ENCODE assay signal across 20 cellular contexts in the genomic region with DNA sequence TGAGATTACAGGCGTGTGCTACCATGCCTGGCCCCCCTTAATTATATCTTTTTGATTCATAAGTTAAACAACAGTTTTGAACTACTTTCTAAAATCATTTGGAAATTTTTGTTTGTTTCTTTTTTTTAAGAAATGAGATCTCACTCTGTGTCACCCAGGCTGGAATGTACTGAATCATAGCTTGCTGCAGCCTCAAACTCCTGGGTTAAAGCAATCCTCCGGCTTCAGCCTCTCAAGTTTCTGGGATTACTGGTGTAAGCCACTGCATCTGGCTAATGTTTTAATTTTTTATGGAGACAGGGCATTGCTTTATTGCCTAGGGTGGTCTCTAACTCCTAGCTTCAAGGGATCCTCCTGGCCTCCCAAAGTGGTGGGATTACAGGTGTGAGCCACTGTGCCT.
DNase-seq lines count a peak whose midpoint lies in the region; ATAC-seq and TF ChIP-seq lines count a peak whose summit lies in the region.
"Had no signal": no experiment of that assay in that cellular context is flagged by ENCODE, and none has a peak within 500 bp of the region (broad histone marks: within the 10 kb centered on the region; RNA-seq: fewer than 3 reads in every experiment).

No MANE protein-coding gene starts in this region.

- ATAC-seq in activated naive CD8-positive, alpha-beta T cell treated with anti-CD3 and anti-CD28 coated beads, Interleukin-2, amount 10 ng/mL, durations not matched to agents 7 days and 5 days (ENCODE audit: low read depth), result no peak
- ATAC-seq in HG02840 (IDR thresholded peaks at IDR 0.05; ENCODE audit: low FRiP score, unreplicated experiment), result no peak

- no peak for DNase-seq in activated naive CD8-positive, alpha-beta T cell treated with anti-CD3 and anti-CD28 coated beads, Interleukin-2, amount 10 ng/mL, durations not matched to agents 7 days and 5 days
- DNase-seq in activated naive CD8-positive, alpha-beta T cell treated with anti-CD3 and anti-CD28 coated beads for 36 hours, result no peak
- DNase-seq in RPMI7951 (ENCODE audit: low read depth) (peak; percentile 63), fibroblast of gingiva (ENCODE audit: low read depth) (peak; percentile 45), vagina (ENCODE audit: extremely low spot score in 2 of 2) (no peak), left ventricle myocardium inferior (no peak)
- no peak for DNase-seq in stimulated activated CD4-positive, alpha-beta T cell treated with anti-CD3 and anti-CD28 coated beads, Interleukin-12 subunit alpha, Interleukin-12 subunit beta, amount 100 ng/mL, for 4 hours
- DNase-seq: activated B cell treated with CpG ODN at 0.5 μM for 24 hours, cerebellar nuclear complex, COR-L47, GF-D8, NCI-H1694, NCI-H2227 treated with DMSO at 0.1 percent for 48 hours, retina, T-helper 1 cell, uterus had no signal

- H3K36me3 ChIP-seq in vagina (no peaks in the 10 kb centered on the region), left ventricle myocardium inferior (no peaks in the 10 kb centered on the region)
- H3K36me3 ChIP-seq: neutrophil, uterus had no signal

- H3K27ac ChIP-seq in vagina (peak overlapping the region; percentile 14), left ventricle myocardium inferior (replicated peaks) (no peak overlapping the region)
- H3K27ac ChIP-seq: neutrophil had no signal

- H3K27me3 Mint-ChIP-seq in activated naive CD8-positive, alpha-beta T cell treated with anti-CD3 and anti-CD28 coated beads, Interleukin-2, amount 10 ng/mL, durations not matched to agents 7 days and 5 days, result no peaks in the 10 kb centered on the region
- H3K27me3 Mint-ChIP-seq in activated naive CD8-positive, alpha-beta T cell treated with anti-CD3 and anti-CD28 coated beads for 36 hours, result no peaks in the 10 kb centered on the region
- H3K27me3 Mint-ChIP-seq: activated B cell treated with CpG ODN at 0.5 μM for 24 hours; activated naive CD8-positive, alpha-beta T cell had no signal

- H3K9me3 ChIP-seq in vagina (no peaks in the 10 kb centered on the region), left ventricle myocardium inferior (replicated peaks) (no peaks in the 10 kb centered on the region)
- H3K9me3 ChIP-seq: neutrophil, uterus had no signal

- H3K4me1 Mint-ChIP-seq in activated naive CD8-positive, alpha-beta T cell treated with anti-CD3 and anti-CD28 coated beads, Interleukin-2, amount 10 ng/mL, durations not matched to agents 7 days and 5 days, result peaks cover 68% of the 10 kb centered on the region
- H3K4me1 Mint-ChIP-seq in activated naive CD8-positive, alpha-beta T cell treated with anti-CD3 and anti-CD28 coated beads for 36 hours, result peaks cover 61% of the 10 kb centered on the region

- no peaks in the 10 kb centered on the region for H3K27me3 ChIP-seq in vagina
- H3K27me3 ChIP-seq in left ventricle myocardium inferior (ENCODE audit: low read depth), result no peaks in the 10 kb centered on the region
- H3K27me3 ChIP-seq: neutrophil, uterus had no signal

- peaks cover 10% of the 10 kb centered on the region for H3K9me3 Mint-ChIP-seq in activated naive CD8-positive, alpha-beta T cell treated with anti-CD3 and anti-CD28 coated beads, Interleukin-2, amount 10 ng/mL, durations not matched to agents 7 days and 5 days
- peaks cover 10% of the 10 kb centered on the region for H3K9me3 Mint-ChIP-seq in activated naive CD8-positive, alpha-beta T cell treated with anti-CD3 and anti-CD28 coated beads for 36 hours

- H3K36me3 Mint-ChIP-seq in activated naive CD8-positive, alpha-beta T cell treated with anti-CD3 and anti-CD28 coated beads, Interleukin-2, amount 10 ng/mL, durations not matched to agents 7 days and 5 days, result peaks cover 36% of the 10 kb centered on the region
- H3K36me3 Mint-ChIP-seq in activated naive CD8-positive, alpha-beta T cell treated with anti-CD3 and anti-CD28 coated beads for 36 hours, result peaks cover 32% of the 10 kb centered on the region

- intact Hi-C loops in vagina (cut with DNase I) (no loop called here), left ventricle myocardium inferior (cut with micrococcal nuclease) (no loop called here)

- no peak for TF ChIP-seq POLR2A in vagina (IDR thresholded peaks at IDR 0.05)

- peak overlapping the region; percentile 64 for H3K27ac Mint-ChIP-seq in activated naive CD8-positive, alpha-beta T cell treated with anti-CD3 and anti-CD28 coated beads, Interleukin-2, amount 10 ng/mL, durations not matched to agents 7 days and 5 days
- H3K27ac Mint-ChIP-seq in activated naive CD8-positive, alpha-beta T cell treated with anti-CD3 and anti-CD28 coated beads for 36 hours, result no peak overlapping the region
- H3K27ac Mint-ChIP-seq: activated B cell treated with CpG ODN at 0.5 μM for 24 hours; activated naive CD8-positive, alpha-beta T cell; mesothelial cell of epicardium had no signal

- H3K4me1 ChIP-seq in vagina (peaks cover 44% of the 10 kb centered on the region), left ventricle myocardium inferior (peaks cover 48% of the 10 kb centered on the region)

- POLR2A ChIA-PET in activated naive CD8-positive, alpha-beta T cell treated with anti-CD3 and anti-CD28 coated beads, Interleukin-2, amount 10 ng/mL, durations not matched to agents 7 days and 5 days (lab: Charles Lee), result interaction anchor here (0.6 to 1.2 kb wide), 2 partner anchors 19 to 72 kb away, joined by 3 to 4 read pairs; partner anchors contain the start of genes BABAM2 and RBKS

- TF ChIP-seq CTCF in vagina (IDR thresholded peaks at IDR 0.05) (no peak), left ventricle myocardium inferior (IDR thresholded peaks at IDR 0.05; ENCODE audit: borderline replicate concordance) (no peak)

- peak overlapping the region; percentile 22 for H3K4me3 Mint-ChIP-seq in activated naive CD8-positive, alpha-beta T cell treated with anti-CD3 and anti-CD28 coated beads, Interleukin-2, amount 10 ng/mL, durations not matched to agents 7 days and 5 days
- H3K4me3 Mint-ChIP-seq in activated naive CD8-positive, alpha-beta T cell treated with anti-CD3 and anti-CD28 coated beads for 36 hours, result no peak overlapping the region
- H3K4me3 Mint-ChIP-seq: activated B cell treated with CpG ODN at 0.5 μM for 24 hours; activated naive CD8-positive, alpha-beta T cell; mesothelial cell of epicardium had no signal

- H3K4me3 ChIP-seq in vagina (no peak overlapping the region), left ventricle myocardium inferior (no peak overlapping the region)
- H3K4me3 ChIP-seq: uterus had no signal

Comparison
In these comparisons a context has a peak if more than half of its experiments do, and no peak if none do; other contexts are left out.
1. DNase-seq: peak in RPMI7951 (single experiment) and fibroblast of gingiva (single experiment); none in activated naive CD8-positive, alpha-beta T cell treated with anti-CD3 and anti-CD28 coated beads, Interleukin-2, amount 10 ng/mL, durations not matched to agents 7 days and 5 days (single experiment), activated naive CD8-positive, alpha-beta T cell treated with anti-CD3 and anti-CD28 coated beads for 36 hours (single experiment), vagina (0 of 2), left ventricle myocardium inferior (single experiment) and stimulated activated CD4-positive, alpha-beta T cell treated with anti-CD3 and anti-CD28 coated beads, Interleukin-12 subunit alpha, Interleukin-12 subunit beta, amount 100 ng/mL, for 4 hours (single experiment).